Comparison of ENCODE assay signal across 16 cellular contexts in genomic region chr1:188949701-188950100, GRCh38.
"Had no signal": no experiment of that assay in that cellular context is flagged by ENCODE, and none has a peak within 500 bp of the region (broad histone marks: within the 10 kb centered on the region; RNA-seq: fewer than 3 reads in every experiment).

No MANE protein-coding gene starts in this region.

- H3K36me3 ChIP-seq: heart right ventricle, right lobe of liver, thoracic aorta, upper lobe of right lung had no signal

- H3K27me3 ChIP-seq: heart right ventricle, right lobe of liver, upper lobe of right lung had no signal

- DNase-seq: activated B cell treated with CpG ODN at 0.5 μM for 24 hours; activated CD4-positive, alpha-beta memory T cell treated with anti-CD3 and anti-CD28 coated beads for 36 hours; activated CD4-positive, alpha-beta T cell treated with anti-CD3 and anti-CD28 coated beads for 4 hours; activated naive CD4-positive, alpha-beta T cell; activated naive CD8-positive, alpha-beta T cell treated with anti-CD3 and anti-CD28 coated beads for 36 hours; activated T-cell treated with anti-CD3 and anti-CD28 coated beads for 4 hours; heart right ventricle; left cardiac atrium; right lobe of liver; stimulated activated naive B cell treated with anti-CD40 and anti-IgM and Interleukin-4, amounts not matched to agents 10 μg/mL and 1 μg/mL and 100 μg/mL, for 72 hours; SW 1271; T-helper 2 cell; upper lobe of right lung had no signal

- H3K9ac ChIP-seq: parathyroid adenoma had no signal

- H3K4me1 ChIP-seq: heart right ventricle, parathyroid adenoma, right lobe of liver, upper lobe of right lung had no signal

- H3K4me3 ChIP-seq: coronary artery, heart right ventricle, right lobe of liver, thoracic aorta, upper lobe of right lung had no signal

- H3K27ac ChIP-seq: coronary artery, heart right ventricle, parathyroid adenoma, right lobe of liver, thoracic aorta, upper lobe of right lung had no signal

- ATAC-seq: heart right ventricle; left cardiac atrium; right lobe of liver; stimulated activated naive B cell treated with anti-CD40 and anti-IgM and Interleukin-4, amounts not matched to agents 10 μg/mL and 1 μg/mL and 100 μg/mL, for 72 hours; upper lobe of right lung had no signal

- H2AFZ ChIP-seq: parathyroid adenoma had no signal

- H3K9me3 ChIP-seq: heart right ventricle, right lobe of liver, thoracic aorta, upper lobe of right lung had no signal
